In genomic region chr5:171129308-171129707, GRCh38 we compare ENCODE assay signal across 27 cellular contexts.
"Had no signal": no experiment of that assay in that cellular context is flagged by ENCODE, and none has a peak within 500 bp of the region (broad histone marks: within the 10 kb centered on the region; RNA-seq: fewer than 3 reads in every experiment).

No MANE protein-coding gene starts in this region.

- H3K27ac Mint-ChIP-seq: activated CD4-positive, alpha-beta memory T cell treated with anti-CD3 and anti-CD28 coated beads for 36 hours; activated CD4-positive, alpha-beta T cell treated with anti-CD3 and anti-CD28 coated beads, Interleukin-2, amount 10 ng/mL, durations not matched to agents 24 days and 14 days; activated naive CD4-positive, alpha-beta T cell treated with anti-CD3 and anti-CD28 coated beads, Interleukin-2, amount 10 ng/mL, durations not matched to agents 7 days and 5 days; activated naive CD8-positive, alpha-beta T cell treated with anti-CD3 and anti-CD28 coated beads, Interleukin-2, amount 10 ng/mL, durations not matched to agents 7 days and 5 days; effector memory CD8-positive, alpha-beta T cell; naive thymus-derived CD8-positive, alpha-beta T cell had no signal

- H3K9me3 ChIP-seq: gastroesophageal sphincter, spleen, tibial artery had no signal

- H3K27me3 ChIP-seq: gastroesophageal sphincter, spleen, suprapubic skin, tibial artery had no signal

- H3K4me1 Mint-ChIP-seq: activated CD4-positive, alpha-beta T cell treated with anti-CD3 and anti-CD28 coated beads, Interleukin-2, amount 10 ng/mL, durations not matched to agents 24 days and 14 days; activated naive CD4-positive, alpha-beta T cell treated with anti-CD3 and anti-CD28 coated beads, Interleukin-2, amount 10 ng/mL, durations not matched to agents 7 days and 5 days; activated naive CD8-positive, alpha-beta T cell treated with anti-CD3 and anti-CD28 coated beads, Interleukin-2, amount 10 ng/mL, durations not matched to agents 7 days and 5 days; naive thymus-derived CD8-positive, alpha-beta T cell had no signal

- H3K4me1 ChIP-seq: gastroesophageal sphincter, parathyroid adenoma, spleen, suprapubic skin, tibial artery had no signal

- H3K36me3 ChIP-seq: gastroesophageal sphincter, spleen, suprapubic skin, tibial artery, WERI-Rb-1 had no signal

- H3K79me2 ChIP-seq: parathyroid adenoma had no signal

- H3K9ac ChIP-seq: parathyroid adenoma had no signal

- H3K36me3 Mint-ChIP-seq: activated CD4-positive, alpha-beta memory T cell treated with anti-CD3 and anti-CD28 coated beads for 36 hours; activated naive CD4-positive, alpha-beta T cell treated with anti-CD3 and anti-CD28 coated beads, Interleukin-2, amount 10 ng/mL, durations not matched to agents 7 days and 5 days; activated naive CD8-positive, alpha-beta T cell treated with anti-CD3 and anti-CD28 coated beads, Interleukin-2, amount 10 ng/mL, durations not matched to agents 7 days and 5 days; naive thymus-derived CD8-positive, alpha-beta T cell had no signal

- H3K4me3 Mint-ChIP-seq: activated CD4-positive, alpha-beta memory T cell treated with anti-CD3 and anti-CD28 coated beads for 36 hours; activated CD4-positive, alpha-beta T cell treated with anti-CD3 and anti-CD28 coated beads, Interleukin-2, amount 10 ng/mL, durations not matched to agents 24 days and 14 days; activated naive CD4-positive, alpha-beta T cell treated with anti-CD3 and anti-CD28 coated beads, Interleukin-2, amount 10 ng/mL, durations not matched to agents 7 days and 5 days; activated naive CD8-positive, alpha-beta T cell treated with anti-CD3 and anti-CD28 coated beads, Interleukin-2, amount 10 ng/mL, durations not matched to agents 7 days and 5 days; effector memory CD8-positive, alpha-beta T cell; naive thymus-derived CD8-positive, alpha-beta T cell; neural crest cell had no signal

- FAIRE-seq: endothelial cell of umbilical vein, TTC549 had no signal

- H3K27ac ChIP-seq: gastroesophageal sphincter, parathyroid adenoma, spleen, suprapubic skin, tibial artery, WERI-Rb-1 had no signal

- H3K27me3 Mint-ChIP-seq: activated CD4-positive, alpha-beta T cell treated with anti-CD3 and anti-CD28 coated beads, Interleukin-2, amount 10 ng/mL, durations not matched to agents 24 days and 14 days; activated naive CD4-positive, alpha-beta T cell treated with anti-CD3 and anti-CD28 coated beads, Interleukin-2, amount 10 ng/mL, durations not matched to agents 7 days and 5 days had no signal

- DNase-seq: activated CD4-positive, alpha-beta memory T cell treated with anti-CD3 and anti-CD28 coated beads for 36 hours; activated CD4-positive, alpha-beta T cell treated with anti-CD3 and anti-CD28 coated beads, Interleukin-2, amount 10 ng/mL, durations not matched to agents 24 days and 14 days; activated CD4-positive, CD25-positive, alpha-beta regulatory T cell treated with anti-CD3 and anti-CD28 coated beads, Interleukin-2, amount 50 U/mL, for 72 hours; activated CD8-positive, alpha-beta memory T cell treated with anti-CD3 and anti-CD28 coated beads, Interleukin-2, amount 50 U/mL, for 4 hours; activated gamma-delta T cell; activated naive CD4-positive, alpha-beta T cell treated with anti-CD3 and anti-CD28 coated beads, Interleukin-2, amount 10 ng/mL, durations not matched to agents 7 days and 5 days; activated naive CD8-positive, alpha-beta T cell treated with anti-CD3 and anti-CD28 coated beads, Interleukin-2, amount 10 ng/mL, durations not matched to agents 7 days and 5 days; activated T-cell treated with anti-CD3 and anti-CD28 coated beads, Interleukin-2, amount 50 U/mL, for 1 hour; amniotic stem cell; cortex of kidney; effector memory CD8-positive, alpha-beta T cell; hypothalamus; islet precursor cell; left cardiac atrium; naive thymus-derived CD8-positive, alpha-beta T cell; occipital lobe; right cardiac atrium; spleen; stimulated activated naive CD4-positive, alpha-beta T cell; tibial artery; WERI-Rb-1 had no signal

- H2AFZ ChIP-seq: parathyroid adenoma had no signal

- ATAC-seq: effector memory CD8-positive, alpha-beta T cell; gastroesophageal sphincter; left cardiac atrium; naive thymus-derived CD8-positive, alpha-beta T cell; right cardiac atrium had no signal

- H3K4me3 ChIP-seq: gastroesophageal sphincter, spleen, suprapubic skin, tibial artery had no signal

- H3K9me3 Mint-ChIP-seq: activated CD4-positive, alpha-beta memory T cell treated with anti-CD3 and anti-CD28 coated beads for 36 hours; activated CD4-positive, alpha-beta T cell treated with anti-CD3 and anti-CD28 coated beads, Interleukin-2, amount 10 ng/mL, durations not matched to agents 24 days and 14 days; activated naive CD4-positive, alpha-beta T cell treated with anti-CD3 and anti-CD28 coated beads, Interleukin-2, amount 10 ng/mL, durations not matched to agents 7 days and 5 days; activated naive CD8-positive, alpha-beta T cell treated with anti-CD3 and anti-CD28 coated beads, Interleukin-2, amount 10 ng/mL, durations not matched to agents 7 days and 5 days had no signal
